8 cellular contexts compared by ENCODE assay signal in the genomic region with DNA sequence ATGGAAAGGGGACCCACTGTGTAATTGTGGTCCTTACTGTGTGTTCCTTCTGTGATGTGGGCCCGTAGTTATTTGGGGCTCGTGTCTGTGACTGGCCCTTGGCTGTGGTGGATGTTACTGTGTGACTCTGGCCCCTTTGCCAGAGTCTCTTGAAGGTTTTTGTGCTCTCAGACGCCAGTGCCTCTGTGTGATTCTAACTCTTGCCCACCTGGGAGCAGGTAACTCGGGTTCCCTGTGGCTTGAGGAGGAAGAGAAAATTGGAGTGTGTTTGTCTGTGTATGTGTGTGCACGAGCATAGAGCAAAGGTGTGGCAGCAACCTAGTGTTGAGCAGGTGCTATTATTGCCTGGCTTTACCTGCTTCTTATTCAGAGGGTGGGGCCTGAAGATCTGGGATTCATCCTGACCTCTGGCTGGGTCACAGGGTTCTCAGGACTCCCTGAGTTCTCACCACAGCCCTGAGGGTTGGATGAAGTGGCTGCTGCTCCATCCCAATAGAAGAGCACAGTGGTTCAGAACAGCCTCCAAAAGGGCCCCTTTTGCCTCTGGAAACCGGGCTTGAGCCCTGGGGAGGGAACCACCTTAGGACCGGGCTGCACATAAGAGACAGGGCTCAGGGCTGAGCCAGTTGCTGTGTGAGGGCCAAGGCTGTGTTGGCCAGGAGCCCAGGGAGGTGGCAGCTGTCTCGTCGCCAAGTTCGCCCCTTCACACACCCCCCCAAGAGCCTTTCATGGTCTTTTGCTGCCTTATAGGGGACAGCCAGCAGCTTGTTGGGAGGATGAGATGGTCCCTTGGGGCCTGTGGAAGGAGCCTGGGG. TPM values are rescaled to one million over a fixed set of nuclear protein-coding genes. Genes with fewer than 3 reads are reported as not detected.
DNase-seq lines count a peak whose midpoint lies in the region; ATAC-seq and TF ChIP-seq lines count a peak whose summit lies in the region.

No MANE protein-coding gene starts in this region.

- H3K27ac Mint-ChIP-seq in effector memory CD8-positive, alpha-beta T cell = peak overlapping the region; percentile 98 to 99
- peak overlapping the region; percentile 89 for H3K27ac Mint-ChIP-seq in neural crest cell (ENCODE audit: unreplicated experiment)

- TF ChIP-seq CTCF in neural crest cell (conservative IDR thresholded peaks at IDR 0.05) (no peak), GM13976 (IDR thresholded peaks at IDR 0.05; ENCODE audit: borderline replicate concordance, control extremely low read depth, extremely low read depth, insufficient read depth, missing control alignments) (no peak)

- H3K36me3 Mint-ChIP-seq in effector memory CD8-positive, alpha-beta T cell (ENCODE audit: insufficient read depth) = peaks cover 38% of the 10 kb centered on the region
- H3K36me3 Mint-ChIP-seq in neural crest cell (ENCODE audit: low read depth) = peaks cover 14% of the 10 kb centered on the region

- H3K27me3 Mint-ChIP-seq in effector memory CD8-positive, alpha-beta T cell = no peaks in the 10 kb centered on the region
- H3K27me3 Mint-ChIP-seq in neural crest cell (ENCODE audit: low read depth) = peaks cover 2% of the 10 kb centered on the region

- H3K4me1 Mint-ChIP-seq in effector memory CD8-positive, alpha-beta T cell (ENCODE audit: low read depth in 2 of 2) = peaks cover 29 to 30% of the 10 kb centered on the region in 2 donors
- peaks cover 14% of the 10 kb centered on the region for H3K4me1 Mint-ChIP-seq in neural crest cell

- DNase-seq in EH (ENCODE audit: low read depth) = peak; percentile 7
- peak; percentile 34 for DNase-seq in NCI-H2171 (lab: John Stamatoyannopoulos, UW)
- no peak for DNase-seq in effector memory CD8-positive, alpha-beta T cell
- DNase-seq in neural crest cell (ENCODE audit: low read depth, low spot score) = no peak
- no peak for DNase-seq in LoVo (ENCODE audit: low spot score)
- no peak for DNase-seq in T1000 (lab: John Stamatoyannopoulos, UW)
- no peak for DNase-seq in GM13976 (ENCODE audit: low spot score)

- in situ Hi-C loops in GM13976 (cut with MboI; ENCODE audit: low sequenced_read_pairs, unreplicated experiment) = no loop called here

- ATAC-seq in effector memory CD8-positive, alpha-beta T cell (replicated peaks) = no peak
- no peak for ATAC-seq in HG03175 (IDR thresholded peaks at IDR 0.05; ENCODE audit: unreplicated experiment)

- H3K4me3 Mint-ChIP-seq in effector memory CD8-positive, alpha-beta T cell = peak overlapping the region; percentile 99 to 100
- peak overlapping the region; percentile 100 for H3K4me3 Mint-ChIP-seq in neural crest cell

- H3K9me3 Mint-ChIP-seq in effector memory CD8-positive, alpha-beta T cell = no peaks in the 10 kb centered on the region
- no peaks in the 10 kb centered on the region for H3K9me3 Mint-ChIP-seq in neural crest cell

RNA-seq across cellular contexts. Expression of gene RBM10, which starts 1.3 kb away (rescaled TPM):
- 87.7 and 89.2 TPM in 2 replicates for total RNA-seq in neural crest cell

RNA-seq across cellular contexts. Expression of gene NDUFB11, which starts 1.8 kb away (rescaled TPM):
- 113 and 115 TPM in 2 replicates for total RNA-seq in neural crest cell

RNA-seq across cellular contexts. Expression of gene UBA1, which starts 47.3 kb away (rescaled TPM):
- 484 and 498 TPM in 2 replicates for total RNA-seq in neural crest cell

Comparison
In these comparisons a context has a peak if more than half of its experiments do, and no peak if none do; other contexts are left out.
1. DNase-seq: peak in EH (single experiment) and NCI-H2171 (single experiment); none in effector memory CD8-positive, alpha-beta T cell (0 of 3), neural crest cell (single experiment), LoVo (single experiment), T1000 (single experiment) and GM13976 (single experiment).